1 cellular context compared by ENCODE assay signal in the genomic region with DNA sequence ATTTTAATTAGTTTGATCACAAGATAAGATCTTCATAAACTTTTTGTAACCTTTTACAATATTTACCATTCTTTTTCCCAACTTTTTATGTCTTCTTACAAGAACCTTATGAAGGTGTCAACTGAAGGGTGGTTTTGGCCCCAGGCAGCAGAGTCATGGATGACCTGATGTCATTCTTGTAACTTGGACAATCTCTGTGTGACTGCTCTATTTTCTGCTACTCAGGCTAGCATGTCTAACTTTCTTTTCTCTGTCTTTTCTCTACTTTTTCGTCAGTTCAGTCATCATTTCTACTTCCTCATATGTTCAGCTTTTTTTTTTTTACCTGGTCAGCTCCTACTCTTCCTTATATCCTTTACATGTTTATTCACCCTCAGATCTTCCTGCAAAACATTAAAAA.
TF ChIP-seq lines count a peak whose summit lies in the region.

No MANE protein-coding gene starts in this region.

TF ChIP-seq in GM12878, 131 proteins besides CTCF, POLR2A, EP300 and RAD21 (continues in another document):
- TF ChIP-seq MTA3 (IDR thresholded peaks at IDR 0.05; ENCODE audit: borderline replicate concordance, low read length) (no peak), NRF1 (conservative IDR thresholded peaks at IDR 0.05; ENCODE audit: low read depth, low read length) (no peak), CBFB (IDR thresholded peaks at IDR 0.05; ENCODE audit: low read depth) (no peak), ZNF217 (IDR thresholded peaks at IDR 0.05) (no peak), TCF7 (IDR thresholded peaks at IDR 0.05; ENCODE audit: borderline replicate concordance) (no peak), BACH1 (IDR thresholded peaks at IDR 0.05; ENCODE audit: borderline replicate concordance) (no peak), TARDBP (IDR thresholded peaks at IDR 0.05; ENCODE audit: borderline replicate concordance) (no peak), CEBPZ (IDR thresholded peaks at IDR 0.05; ENCODE audit: low read depth, low read length) (no peak), PML (IDR thresholded peaks at IDR 0.05; ENCODE audit: low read length) (0 out of 2 replicates have a peak, but pooled peaks have one; percentile 30), JUND (IDR thresholded peaks at IDR 0.05; ENCODE audit: low read depth, low read length) (no peak), STAT1 (conservative IDR thresholded peaks at IDR 0.05) (no peak), SIX5 (IDR thresholded peaks at IDR 0.05; ENCODE audit: low read depth, low read length, severe bottlenecking) (no peak), ZBED1 (IDR thresholded peaks at IDR 0.05; ENCODE audit: borderline replicate concordance) (no peak), NFXL1 (IDR thresholded peaks at IDR 0.05; ENCODE audit: borderline replicate concordance) (no peak), BRCA1 (IDR thresholded peaks at IDR 0.05; ENCODE audit: low read depth, low read length) (no peak), FOXM1 (IDR thresholded peaks at IDR 0.05; ENCODE audit: low read depth, low read length) (no peak), MLLT1 (IDR thresholded peaks at IDR 0.05) (peak; percentile 86), RCOR1 (conservative IDR thresholded peaks at IDR 0.05; ENCODE audit: low read depth, low read length) (no peak), IKZF2 (IDR thresholded peaks at IDR 0.05) (no peak), CREB1 (IDR thresholded peaks at IDR 0.05; ENCODE audit: low read depth) (no peak), YY1 (IDR thresholded peaks at IDR 0.05; ENCODE audit: low read depth, low read length) (0 out of 2 replicates have a peak, but pooled peaks have one; percentile 0), ZNF274 (IDR thresholded peaks at IDR 0.05; ENCODE audit: insufficient read depth, insufficient read length) (no peak), SRF (IDR thresholded peaks at IDR 0.05; ENCODE audit: low read depth in 2 of 2, low read length in 2 of 2) (0 out of 4 replicates have a peak, but pooled peaks of 1 of the 2 experiments have one; percentile 19), TCF12 (IDR thresholded peaks at IDR 0.05; ENCODE audit: low read depth, low read length) (no peak), EED (IDR thresholded peaks at IDR 0.05; ENCODE audit: low read depth) (no peak), ATF7 (IDR thresholded peaks at IDR 0.05; ENCODE audit: low read depth) (peak; percentile 66), BHLHE40 (IDR thresholded peaks at IDR 0.05; ENCODE audit: borderline replicate concordance in 1 of 2, low read depth in 2 of 2, low read length in 1 of 2) (no peak), NR2F1 (conservative IDR thresholded peaks at IDR 0.05) (no peak), SPI1 (IDR thresholded peaks at IDR 0.05; ENCODE audit: borderline replicate concordance, insufficient read depth, low read depth, low read length) (no peak), USF2 (IDR thresholded peaks at IDR 0.05; ENCODE audit: borderline replicate concordance, low read depth, low read length) (no peak)
- TF ChIP-seq, protein P1, sequence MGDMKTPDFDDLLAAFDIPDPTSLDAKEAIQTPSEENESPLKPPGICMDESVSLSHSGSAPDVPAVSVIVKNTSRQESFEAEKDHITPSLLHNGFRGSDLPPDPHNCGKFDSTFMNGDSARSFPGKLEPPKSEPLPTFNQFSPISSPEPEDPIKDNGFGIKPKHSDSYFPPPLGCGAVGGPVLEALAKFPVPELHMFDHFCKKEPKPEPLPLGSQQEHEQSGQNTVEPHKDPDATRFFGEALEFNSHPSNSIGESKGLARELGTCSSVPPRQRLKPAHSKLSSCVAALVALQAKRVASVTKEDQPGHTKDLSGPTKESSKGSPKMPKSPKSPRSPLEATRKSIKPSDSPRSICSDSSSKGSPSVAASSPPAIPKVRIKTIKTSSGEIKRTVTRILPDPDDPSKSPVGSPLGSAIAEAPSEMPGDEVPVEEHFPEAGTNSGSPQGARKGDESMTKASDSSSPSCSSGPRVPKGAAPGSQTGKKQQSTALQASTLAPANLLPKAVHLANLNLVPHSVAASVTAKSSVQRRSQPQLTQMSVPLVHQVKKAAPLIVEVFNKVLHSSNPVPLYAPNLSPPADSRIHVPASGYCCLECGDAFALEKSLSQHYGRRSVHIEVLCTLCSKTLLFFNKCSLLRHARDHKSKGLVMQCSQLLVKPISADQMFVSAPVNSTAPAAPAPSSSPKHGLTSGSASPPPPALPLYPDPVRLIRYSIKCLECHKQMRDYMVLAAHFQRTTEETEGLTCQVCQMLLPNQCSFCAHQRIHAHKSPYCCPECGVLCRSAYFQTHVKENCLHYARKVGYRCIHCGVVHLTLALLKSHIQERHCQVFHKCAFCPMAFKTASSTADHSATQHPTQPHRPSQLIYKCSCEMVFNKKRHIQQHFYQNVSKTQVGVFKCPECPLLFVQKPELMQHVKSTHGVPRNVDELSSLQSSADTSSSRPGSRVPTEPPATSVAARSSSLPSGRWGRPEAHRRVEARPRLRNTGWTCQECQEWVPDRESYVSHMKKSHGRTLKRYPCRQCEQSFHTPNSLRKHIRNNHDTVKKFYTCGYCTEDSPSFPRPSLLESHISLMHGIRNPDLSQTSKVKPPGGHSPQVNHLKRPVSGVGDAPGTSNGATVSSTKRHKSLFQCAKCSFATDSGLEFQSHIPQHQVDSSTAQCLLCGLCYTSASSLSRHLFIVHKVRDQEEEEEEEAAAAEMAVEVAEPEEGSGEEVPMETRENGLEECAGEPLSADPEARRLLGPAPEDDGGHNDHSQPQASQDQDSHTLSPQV (IDR thresholded peaks at IDR 0.05): no peak
- TF ChIP-seq, protein P2, sequence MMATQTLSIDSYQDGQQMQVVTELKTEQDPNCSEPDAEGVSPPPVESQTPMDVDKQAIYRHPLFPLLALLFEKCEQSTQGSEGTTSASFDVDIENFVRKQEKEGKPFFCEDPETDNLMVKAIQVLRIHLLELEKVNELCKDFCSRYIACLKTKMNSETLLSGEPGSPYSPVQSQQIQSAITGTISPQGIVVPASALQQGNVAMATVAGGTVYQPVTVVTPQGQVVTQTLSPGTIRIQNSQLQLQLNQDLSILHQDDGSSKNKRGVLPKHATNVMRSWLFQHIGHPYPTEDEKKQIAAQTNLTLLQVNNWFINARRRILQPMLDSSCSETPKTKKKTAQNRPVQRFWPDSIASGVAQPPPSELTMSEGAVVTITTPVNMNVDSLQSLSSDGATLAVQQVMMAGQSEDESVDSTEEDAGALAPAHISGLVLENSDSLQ (IDR thresholded peaks at IDR 0.05): no peak
- TF ChIP-seq, protein P3, sequence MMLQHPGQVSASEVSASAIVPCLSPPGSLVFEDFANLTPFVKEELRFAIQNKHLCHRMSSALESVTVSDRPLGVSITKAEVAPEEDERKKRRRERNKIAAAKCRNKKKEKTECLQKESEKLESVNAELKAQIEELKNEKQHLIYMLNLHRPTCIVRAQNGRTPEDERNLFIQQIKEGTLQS (IDR thresholded peaks at IDR 0.05; ENCODE audit: borderline replicate concordance, extremely low read depth, low read depth, low read length): no peak
- TF ChIP-seq, protein P4, sequence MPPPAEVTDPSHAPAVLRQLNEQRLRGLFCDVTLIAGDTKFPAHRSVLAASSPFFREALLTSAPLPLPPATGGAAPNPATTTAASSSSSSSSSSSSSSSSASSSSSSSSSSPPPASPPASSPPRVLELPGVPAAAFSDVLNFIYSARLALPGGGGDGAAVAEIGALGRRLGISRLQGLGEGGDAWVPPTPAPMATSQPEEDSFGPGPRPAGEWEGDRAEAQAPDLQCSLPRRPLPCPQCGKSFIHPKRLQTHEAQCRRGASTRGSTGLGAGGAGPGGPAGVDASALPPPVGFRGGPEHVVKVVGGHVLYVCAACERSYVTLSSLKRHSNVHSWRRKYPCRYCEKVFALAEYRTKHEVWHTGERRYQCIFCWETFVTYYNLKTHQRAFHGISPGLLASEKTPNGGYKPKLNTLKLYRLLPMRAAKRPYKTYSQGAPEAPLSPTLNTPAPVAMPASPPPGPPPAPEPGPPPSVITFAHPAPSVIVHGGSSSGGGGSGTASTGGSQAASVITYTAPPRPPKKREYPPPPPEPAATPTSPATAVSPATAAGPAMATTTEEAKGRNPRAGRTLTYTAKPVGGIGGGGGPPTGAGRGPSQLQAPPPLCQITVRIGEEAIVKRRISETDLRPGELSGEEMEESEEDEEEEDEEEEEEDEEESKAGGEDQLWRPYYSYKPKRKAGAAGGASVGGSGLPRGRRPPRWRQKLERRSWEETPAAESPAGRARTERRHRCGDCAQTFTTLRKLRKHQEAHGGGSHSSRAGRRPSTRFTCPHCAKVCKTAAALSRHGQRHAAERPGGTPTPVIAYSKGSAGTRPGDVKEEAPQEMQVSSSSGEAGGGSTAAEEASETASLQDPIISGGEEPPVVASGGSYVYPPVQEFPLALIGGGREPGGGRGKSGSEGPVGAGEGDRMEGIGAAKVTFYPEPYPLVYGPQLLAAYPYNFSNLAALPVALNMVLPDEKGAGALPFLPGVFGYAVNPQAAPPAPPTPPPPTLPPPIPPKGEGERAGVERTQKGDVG (CRISPR knock-in tag; IDR thresholded peaks at IDR 0.05): no peak
- TF ChIP-seq, protein P5, sequence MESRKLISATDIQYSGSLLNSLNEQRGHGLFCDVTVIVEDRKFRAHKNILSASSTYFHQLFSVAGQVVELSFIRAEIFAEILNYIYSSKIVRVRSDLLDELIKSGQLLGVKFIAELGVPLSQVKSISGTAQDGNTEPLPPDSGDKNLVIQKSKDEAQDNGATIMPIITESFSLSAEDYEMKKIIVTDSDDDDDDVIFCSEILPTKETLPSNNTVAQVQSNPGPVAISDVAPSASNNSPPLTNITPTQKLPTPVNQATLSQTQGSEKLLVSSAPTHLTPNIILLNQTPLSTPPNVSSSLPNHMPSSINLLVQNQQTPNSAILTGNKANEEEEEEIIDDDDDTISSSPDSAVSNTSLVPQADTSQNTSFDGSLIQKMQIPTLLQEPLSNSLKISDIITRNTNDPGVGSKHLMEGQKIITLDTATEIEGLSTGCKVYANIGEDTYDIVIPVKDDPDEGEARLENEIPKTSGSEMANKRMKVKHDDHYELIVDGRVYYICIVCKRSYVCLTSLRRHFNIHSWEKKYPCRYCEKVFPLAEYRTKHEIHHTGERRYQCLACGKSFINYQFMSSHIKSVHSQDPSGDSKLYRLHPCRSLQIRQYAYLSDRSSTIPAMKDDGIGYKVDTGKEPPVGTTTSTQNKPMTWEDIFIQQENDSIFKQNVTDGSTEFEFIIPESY (IDR thresholded peaks at IDR 0.05): no peak
- TF ChIP-seq, protein P6, sequence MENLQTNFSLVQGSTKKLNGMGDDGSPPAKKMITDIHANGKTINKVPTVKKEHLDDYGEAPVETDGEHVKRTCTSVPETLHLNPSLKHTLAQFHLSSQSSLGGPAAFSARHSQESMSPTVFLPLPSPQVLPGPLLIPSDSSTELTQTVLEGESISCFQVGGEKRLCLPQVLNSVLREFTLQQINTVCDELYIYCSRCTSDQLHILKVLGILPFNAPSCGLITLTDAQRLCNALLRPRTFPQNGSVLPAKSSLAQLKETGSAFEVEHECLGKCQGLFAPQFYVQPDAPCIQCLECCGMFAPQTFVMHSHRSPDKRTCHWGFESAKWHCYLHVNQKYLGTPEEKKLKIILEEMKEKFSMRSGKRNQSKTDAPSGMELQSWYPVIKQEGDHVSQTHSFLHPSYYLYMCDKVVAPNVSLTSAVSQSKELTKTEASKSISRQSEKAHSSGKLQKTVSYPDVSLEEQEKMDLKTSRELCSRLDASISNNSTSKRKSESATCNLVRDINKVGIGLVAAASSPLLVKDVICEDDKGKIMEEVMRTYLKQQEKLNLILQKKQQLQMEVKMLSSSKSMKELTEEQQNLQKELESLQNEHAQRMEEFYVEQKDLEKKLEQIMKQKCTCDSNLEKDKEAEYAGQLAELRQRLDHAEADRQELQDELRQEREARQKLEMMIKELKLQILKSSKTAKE (IDR thresholded peaks at IDR 0.05; ENCODE audit: low read depth, poor library complexity, severe bottlenecking): no peak
